Comparison of ENCODE assay signal across 21 cellular contexts in the genomic region with DNA sequence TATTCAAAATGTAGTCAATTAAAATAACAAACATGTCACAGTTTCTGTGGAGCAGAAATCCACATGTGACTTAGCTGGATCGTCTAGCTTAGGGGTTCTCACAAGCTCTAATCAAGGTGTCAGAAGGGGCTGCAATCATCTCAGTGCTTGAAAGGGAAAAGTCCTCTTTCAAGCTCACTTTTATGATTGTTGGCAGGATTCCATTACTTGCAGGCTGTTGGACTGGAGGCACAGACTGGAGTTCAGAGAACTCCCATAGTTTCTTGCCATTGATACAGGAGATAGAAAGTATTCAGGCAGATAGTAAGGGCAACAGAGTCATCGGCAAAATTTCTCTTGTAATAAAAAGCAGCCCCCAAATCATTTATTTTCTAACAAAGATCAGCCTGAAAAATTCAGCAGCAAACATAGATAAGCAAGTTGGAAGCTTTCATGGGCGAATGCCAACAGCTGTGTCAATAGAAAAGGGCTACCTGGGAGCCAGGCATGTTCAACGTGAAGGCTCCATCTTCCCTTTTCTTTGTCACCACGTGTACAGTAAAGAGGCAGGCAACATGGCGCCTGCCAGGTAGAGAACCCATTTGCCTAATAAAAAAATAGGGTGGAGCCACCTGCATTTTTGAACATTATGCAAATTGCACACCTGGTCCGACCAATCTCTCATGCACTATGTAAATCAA.
DNase-seq lines count a peak whose midpoint lies in the region; ATAC-seq and TF ChIP-seq lines count a peak whose summit lies in the region.
"Had no signal": no experiment of that assay in that cellular context is flagged by ENCODE, and none has a peak within 500 bp of the region (broad histone marks: within the 10 kb centered on the region; RNA-seq: fewer than 3 reads in every experiment).

No MANE protein-coding gene starts in this region.

- H3K4me1 ChIP-seq in body of pancreas (peaks cover 14% of the 10 kb centered on the region), stomach (no peaks in the 10 kb centered on the region)
- H3K4me1 ChIP-seq: BLaER1 treated with 17β-estradiol and CSF1 and Interleukin-3, amounts not matched to agents 10 nM and 100 nM; esophagus muscularis mucosa; gastroesophageal sphincter had no signal

- WGBS in body of pancreas, 2 donors, result 24 to 27% methylated on average over 7 of the region's 7 CpGs
- 40 to 61% (median 54%) methylated on average over 7 of the region's 7 CpGs for WGBS in stomach, 5 donors

- TF ChIP-seq CTCF in body of pancreas (IDR thresholded peaks at IDR 0.05) (no peak), stomach (IDR thresholded peaks at IDR 0.05) (no peak)

- peak; percentile 90 for ATAC-seq in body of pancreas
- no peak for ATAC-seq in GM18498 (IDR thresholded peaks at IDR 0.05; ENCODE audit: unreplicated experiment)
- ATAC-seq in HG02763 (IDR thresholded peaks at IDR 0.05; ENCODE audit: unreplicated experiment), result no peak
- ATAC-seq: gastroesophageal sphincter, Right ventricle myocardium inferior had no signal

- H3K9me3 ChIP-seq in body of pancreas, result no peaks in the 10 kb centered on the region
- H3K9me3 ChIP-seq in stomach, result no peaks in the 10 kb centered on the region
- H3K9me3 ChIP-seq: BLaER1 treated with 17β-estradiol and CSF1 and Interleukin-3, amounts not matched to agents 10 nM and 100 nM; esophagus muscularis mucosa; gastroesophageal sphincter had no signal

- DNase-seq in NCI-H748 (lab: John Stamatoyannopoulos, UW; ENCODE audit: unreplicated experiment) (peak; percentile 40), NCI-H748 treated with DMSO at 0.1 percent for 48 hours (lab: John Stamatoyannopoulos, UW) (no peak), NCI-H2081 (lab: John Stamatoyannopoulos, UW) (peak; percentile 26 to 64), body of pancreas (peak; percentile 87 to 92 (median 90)), stomach (peak; percentile 80), cerebellum (ENCODE audit: low spot score) (no peak)
- DNase-seq: activated CD8-positive, alpha-beta memory T cell treated with anti-CD3 and anti-CD28 coated beads, Interleukin-2, amount 50 U/mL, for 48 hours; activated effector memory CD4-positive, alpha-beta T cell treated with anti-CD3 and anti-CD28 coated beads, Interleukin-2, amount 50 U/mL, for 16 hours; amniotic stem cell; central memory CD4-positive, alpha-beta T cell; effector CD8-positive, alpha-beta T cell; nephron progenitor cell; stimulated activated CD4-positive, alpha-beta T cell treated with anti-CD3 and anti-CD28 coated beads, Interleukin-12 subunit alpha, Interleukin-12 subunit beta, amount 100 ng/mL, for 4 hours; stimulated activated CD8-positive, alpha-beta memory T cell treated with anti-CD3 and anti-CD28 coated beads, Interleukin-4, amount 100 ng/mL, for 48 hours; T-helper 1 cell had no signal

- no peak for TF ChIP-seq POLR2A in body of pancreas (IDR thresholded peaks at IDR 0.05)
- TF ChIP-seq POLR2A in stomach (IDR thresholded peaks at IDR 0.05), result no peak

- no peak overlapping the region for H3K4me3 ChIP-seq in body of pancreas
- no peak overlapping the region for H3K4me3 ChIP-seq in stomach
- H3K4me3 ChIP-seq: BLaER1 treated with 17β-estradiol and CSF1 and Interleukin-3, amounts not matched to agents 10 nM and 100 nM; esophagus muscularis mucosa; gastroesophageal sphincter had no signal

- no peak for TF ChIP-seq EP300 in stomach (IDR thresholded peaks at IDR 0.05)

- peak overlapping the region; percentile 53 to 69 (median 65) for H3K27ac ChIP-seq in body of pancreas
- no peak overlapping the region for H3K27ac ChIP-seq in stomach
- H3K27ac ChIP-seq: BLaER1 treated with 17β-estradiol and CSF1 and Interleukin-3, amounts not matched to agents 10 nM and 100 nM; esophagus muscularis mucosa; gastroesophageal sphincter had no signal

- no peaks in the 10 kb centered on the region for H3K36me3 ChIP-seq in body of pancreas (replicated peaks in 1 of 2; ENCODE audit: insufficient read depth in 1 of 2, low read depth in 2 of 2)
- no peaks in the 10 kb centered on the region for H3K36me3 ChIP-seq in stomach
- H3K36me3 ChIP-seq: BLaER1 treated with 17β-estradiol and CSF1 and Interleukin-3, amounts not matched to agents 10 nM and 100 nM; esophagus muscularis mucosa; gastroesophageal sphincter had no signal

- no peaks in the 10 kb centered on the region for H3K27me3 ChIP-seq in body of pancreas
- no peaks in the 10 kb centered on the region for H3K27me3 ChIP-seq in stomach
- H3K27me3 ChIP-seq: BLaER1 treated with 17β-estradiol and CSF1 and Interleukin-3, amounts not matched to agents 10 nM and 100 nM; esophagus muscularis mucosa; gastroesophageal sphincter had no signal

- intact Hi-C loops in body of pancreas (cut with DNase I) (no loop called here), stomach (cut with DNase I; ENCODE audit: low total_unique reads) (no loop called here)

Comparison
In these comparisons a context has a peak if more than half of its experiments do, and no peak if none do; other contexts are left out.
1. DNase-seq: peak in NCI-H748 (single experiment), NCI-H2081 (2 of 2), body of pancreas (4 of 4) and stomach (single experiment); none in NCI-H748 treated with DMSO at 0.1 percent for 48 hours (single experiment) and cerebellum (single experiment).
2. H3K27ac ChIP-seq: peak in body of pancreas (4 of 4); none in stomach (0 of 5).